Comparison of ENCODE assay signal across 26 cellular contexts in the genomic region with DNA sequence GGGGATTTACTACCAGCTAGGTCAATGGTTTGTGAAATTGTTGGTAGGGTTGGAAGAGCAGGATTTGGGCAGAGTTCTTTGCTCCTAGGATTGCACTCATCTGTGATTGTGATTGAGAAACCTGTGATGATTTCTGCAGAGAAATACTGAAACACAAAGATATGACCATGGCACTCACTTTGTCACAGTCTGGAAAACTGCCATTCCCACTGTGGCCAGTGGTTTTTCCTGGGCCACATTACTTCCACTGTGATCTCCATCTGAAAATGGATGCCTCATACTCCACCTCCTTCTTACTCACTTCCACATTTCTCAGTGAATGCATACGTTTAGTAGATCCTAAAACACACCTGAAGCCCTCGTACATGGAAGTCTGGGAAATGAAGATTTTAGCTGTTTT.
"Had no signal": no experiment of that assay in that cellular context is flagged by ENCODE, and none has a peak within 500 bp of the region (broad histone marks: within the 10 kb centered on the region; RNA-seq: fewer than 3 reads in every experiment).

No MANE protein-coding gene starts in this region.

- H3K27me3 ChIP-seq: ascending aorta, body of pancreas had no signal

- DNase-seq: activated B cell treated with CpG ODN at 0.5 μM for 24 hours; activated CD4-positive, alpha-beta memory T cell treated with anti-CD3 and anti-CD28 coated beads for 36 hours; activated CD4-positive, alpha-beta T cell treated with anti-CD3 and anti-CD28 coated beads for 1 hour; activated CD4-positive, alpha-beta T cell treated with anti-CD3 and anti-CD28 coated beads, Interleukin-2, amount 10 ng/mL, durations not matched to agents 7 days and 5 days; activated CD8-positive, alpha-beta memory T cell treated with anti-CD3 and anti-CD28 coated beads for 24 hours; activated effector memory CD4-positive, alpha-beta T cell treated with anti-CD3 and anti-CD28 coated beads, Interleukin-2, amount 50 U/mL, for 16 hours; activated naive CD4-positive, alpha-beta T cell treated with Interleukin-2 at 50 U/mL for 16 hours; activated naive CD8-positive, alpha-beta T cell treated with anti-CD3 and anti-CD28 coated beads, Interleukin-2, amount 50 U/mL, for 24 hours; activated T-cell treated with anti-CD3 and anti-CD28 coated beads, Interleukin-2, amount 50 U/mL, for 4 hours; amniotic stem cell; body of pancreas; central memory CD4-positive, alpha-beta T cell; NCI-H1048; NCI-H146; NCI-H1930; NCI-H2171; NCI-H2227 treated with DMSO at 0.1 percent for 48 hours; NCI-H446 treated with DMSO at 0.1 percent for 48 hours; NCI-H526; NCI-H774; SHP77 treated with DMSO at 0.1 percent for 48 hours; T-helper 17 cell; T-helper 9 cell had no signal

- H3K4me2 ChIP-seq: KMS-11 had no signal

- H3K4me1 ChIP-seq: ascending aorta, body of pancreas had no signal

- H3K4me3 ChIP-seq: ascending aorta, body of pancreas had no signal

- H3K9me3 ChIP-seq: ascending aorta, body of pancreas had no signal

- H3K36me3 ChIP-seq: ascending aorta had no signal

- FAIRE-seq: bronchial epithelial cell had no signal

- H3K27ac ChIP-seq: ascending aorta, body of pancreas, KMS-11 had no signal

- H3K9ac ChIP-seq: KMS-11 had no signal
